ENCODE assay signal across 8 cellular contexts in the genomic region with DNA sequence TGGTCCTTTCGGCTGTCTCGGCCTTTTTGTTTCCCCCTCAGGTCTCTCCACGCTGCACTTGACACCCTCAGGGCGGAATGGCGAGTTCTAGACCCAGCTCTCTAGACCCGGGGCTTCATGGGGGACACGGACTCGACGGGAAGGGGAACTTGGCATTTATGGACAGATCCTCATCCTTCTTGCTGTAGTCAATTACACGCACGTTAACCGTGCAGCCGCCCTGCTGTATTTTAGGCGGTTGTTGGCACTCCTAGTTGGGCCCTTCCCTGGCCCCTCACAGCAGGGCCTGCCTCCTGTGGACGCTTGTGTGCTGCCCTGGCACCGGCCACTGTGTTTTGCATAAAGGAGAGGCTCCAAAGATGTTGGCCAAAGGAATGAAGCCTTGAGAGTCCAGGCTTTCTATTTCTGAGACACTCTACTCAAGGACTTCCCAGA. TPM values are rescaled to one million over a fixed set of nuclear protein-coding genes. Genes with fewer than 3 reads are reported as not detected.
A peak's percentile ranks its signal among the peaks of the same experiment; 100 is the strongest.
DNase-seq lines count a peak whose midpoint lies in the region; ATAC-seq and TF ChIP-seq lines count a peak whose summit lies in the region.

No MANE protein-coding gene starts in this region.

- intact Hi-C loops in activated CD8-positive, alpha-beta T cell treated with anti-CD3 and anti-CD28 coated beads for 36 hours (cut with micrococcal nuclease), result loop anchor here (10.0 kb wide), 1 partner anchor 172 kb away; no protein-coding TSS in a partner anchor

- CTCF ChIA-PET in activated CD8-positive, alpha-beta T cell treated with anti-CD3 and anti-CD28 coated beads for 36 hours (lab: Charles Lee), result no interaction called here

- peak overlapping the region; percentile 97 for H3K9ac ChIP-seq in ES-I3 (ENCODE audit: low read depth, low read length)

- peaks cover 3% of the 10 kb centered on the region for H3K36me3 ChIP-seq in ES-I3 (ENCODE audit: insufficient read depth, low read length)

- ATAC-seq in HG03175 (IDR thresholded peaks at IDR 0.05; ENCODE audit: unreplicated experiment) (peak; percentile 3), GM19324 (IDR thresholded peaks at IDR 0.05; ENCODE audit: low FRiP score, unreplicated experiment) (no peak)
- ATAC-seq in activated CD8-positive, alpha-beta T cell treated with anti-CD3 and anti-CD28 coated beads for 36 hours, result no peak

- peak overlapping the region; percentile 63 for H3K4me3 Mint-ChIP-seq in activated CD8-positive, alpha-beta T cell treated with anti-CD3 and anti-CD28 coated beads for 36 hours
- H3K4me3 Mint-ChIP-seq in neural crest cell, result peak overlapping the region; percentile 92

- DNase-seq in activated CD8-positive, alpha-beta T cell treated with anti-CD3 and anti-CD28 coated beads for 36 hours, result no peak
- DNase-seq in fibroblast of the aortic adventitia (ENCODE audit: low read depth) (peak; percentile 23), neural crest cell (ENCODE audit: low read depth, low spot score) (no peak), HPDE6-E6E7 (ENCODE audit: extremely low spot score) (no peak), MV-4-11 (lab: John Stamatoyannopoulos, UW) (no peak)

- peaks cover 33% of the 10 kb centered on the region for H3K36me3 Mint-ChIP-seq in activated CD8-positive, alpha-beta T cell treated with anti-CD3 and anti-CD28 coated beads for 36 hours (ENCODE audit: low read depth)
- peaks cover 11% of the 10 kb centered on the region for H3K36me3 Mint-ChIP-seq in neural crest cell (ENCODE audit: low read depth)

- H3K9me3 ChIP-seq in ES-I3 (ENCODE audit: control insufficient read depth, insufficient read depth, low read length), result no peaks in the 10 kb centered on the region

- H3K27me3 Mint-ChIP-seq in activated CD8-positive, alpha-beta T cell treated with anti-CD3 and anti-CD28 coated beads for 36 hours, result no peaks in the 10 kb centered on the region
- H3K27me3 Mint-ChIP-seq in neural crest cell (ENCODE audit: low read depth), result no peaks in the 10 kb centered on the region

- H3K4me1 Mint-ChIP-seq in activated CD8-positive, alpha-beta T cell treated with anti-CD3 and anti-CD28 coated beads for 36 hours (ENCODE audit: low read depth), result peaks cover 29% of the 10 kb centered on the region
- H3K4me1 Mint-ChIP-seq in neural crest cell, result peaks cover 26% of the 10 kb centered on the region

- peak overlapping the region; percentile 83 for H3K4me3 ChIP-seq in fibroblast of the aortic adventitia (ENCODE audit: low read depth, low read length)

- peak overlapping the region; percentile 23 for H3K27ac Mint-ChIP-seq in activated CD8-positive, alpha-beta T cell treated with anti-CD3 and anti-CD28 coated beads for 36 hours
- peak overlapping the region; percentile 71 for H3K27ac Mint-ChIP-seq in neural crest cell (ENCODE audit: unreplicated experiment)

- no peak for TF ChIP-seq CTCF in activated CD8-positive, alpha-beta T cell treated with anti-CD3 and anti-CD28 coated beads for 36 hours (IDR thresholded peaks at IDR 0.05)
- TF ChIP-seq CTCF in fibroblast of the aortic adventitia (IDR thresholded peaks at IDR 0.05; ENCODE audit: insufficient read depth, low read length) (peak; percentile 30), neural crest cell (conservative IDR thresholded peaks at IDR 0.05) (no peak)

- no peaks in the 10 kb centered on the region for H3K9me3 Mint-ChIP-seq in activated CD8-positive, alpha-beta T cell treated with anti-CD3 and anti-CD28 coated beads for 36 hours
- no peaks in the 10 kb centered on the region for H3K9me3 Mint-ChIP-seq in neural crest cell

- H3K4me1 ChIP-seq in ES-I3 (ENCODE audit: insufficient read depth, low read length), result no peaks in the 10 kb centered on the region

- POLR2A ChIA-PET in activated CD8-positive, alpha-beta T cell treated with anti-CD3 and anti-CD28 coated beads for 36 hours (lab: Charles Lee), result no interaction called here

RNA-seq across cellular contexts. Expression of gene BTG3, which starts 0.6 kb away (rescaled TPM):
- total RNA-seq in activated CD8-positive, alpha-beta T cell treated with anti-CD3 and anti-CD28 coated beads for 36 hours, result 10 to 100 TPM; 38.8 to 38.9 TPM
- total RNA-seq in fibroblast of the aortic adventitia (ENCODE audit: low replicate concordance) (43.7 and 122 TPM in 2 replicates), neural crest cell (35.9 and 39.4 TPM in 2 replicates)
